ENCODE assay signal across 9 cellular contexts in genomic region chr1:6200188-6200809, GRCh38. TPM values are rescaled to one million over a fixed set of nuclear protein-coding genes. Genes with fewer than 3 reads are reported as not detected.
A peak's percentile ranks its signal among the peaks of the same experiment; 100 is the strongest.
DNase-seq lines count a peak whose midpoint lies in the region; ATAC-seq and TF ChIP-seq lines count a peak whose summit lies in the region.
"Had no signal": no experiment of that assay in that cellular context is flagged by ENCODE, and none has a peak within 500 bp of the region (broad histone marks: within the 10 kb centered on the region; RNA-seq: fewer than 3 reads in every experiment).

No MANE protein-coding gene starts in this region.

- H3K4me3 Mint-ChIP-seq in progenitor cell of endocrine pancreas (ENCODE audit: low read depth) = peak overlapping the region; percentile 82

- CTCF ChIA-PET in Panc1 (lab: Charles Lee) = no interaction called here

- DNase-seq in GM06990 (ENCODE audit: extremely low read depth, insufficient read length) (no peak), Panc1 (ENCODE audit: low read depth, low spot score) (no peak), epithelial cell of esophagus (ENCODE audit: low read depth) (no peak), progenitor cell of endocrine pancreas (ENCODE audit: low spot score, unreplicated experiment) (no peak), head of caudate nucleus (no peak), inferior parietal cortex (ENCODE audit: extremely low spot score) (no peak)
- DNase-seq in activated CD8-positive, alpha-beta memory T cell treated with anti-CD3 and anti-CD28 coated beads, Interleukin-2, amount 50 U/mL, for 4 hours = no peak

- no TSS peak for BruUV-seq in Panc1 (replicated peaks; lab: Mats Ljungman, UMichigan)

- no peak for TF ChIP-seq CTCF in GM06990 (IDR thresholded peaks at IDR 0.05; ENCODE audit: insufficient read depth, low read length, poor library complexity, severe bottlenecking)
- no peak for TF ChIP-seq CTCF in Panc1 (IDR thresholded peaks at IDR 0.05)
- TF ChIP-seq CTCF in epithelial cell of esophagus (IDR thresholded peaks at IDR 0.05; ENCODE audit: insufficient read depth, low read depth, low read length, missing control alignments) = no peak
- TF ChIP-seq CTCF in progenitor cell of endocrine pancreas (IDR thresholded peaks at IDR 0.05; ENCODE audit: unreplicated experiment) = no peak

- peaks cover 3% of the 10 kb centered on the region for H3K27me3 Mint-ChIP-seq in progenitor cell of endocrine pancreas

- H3K4me1 ChIP-seq in Panc1 (ENCODE audit: control insufficient read depth, insufficient read depth, low read length) = peaks cover 15% of the 10 kb centered on the region

- no peaks in the 10 kb centered on the region for H3K9me3 ChIP-seq in Panc1 (ENCODE audit: control insufficient read depth, insufficient read depth, low read depth, low read length)

- no peaks in the 10 kb centered on the region for H3K9me3 Mint-ChIP-seq in progenitor cell of endocrine pancreas (ENCODE audit: low read depth)

- peak overlapping the region; percentile 98 for H3K27ac Mint-ChIP-seq in progenitor cell of endocrine pancreas

- H3K4me3 ChIP-seq in GM06990 (replicated peaks; ENCODE audit: low read depth, low read length) (peak overlapping the region; percentile 95), Panc1 (ENCODE audit: low read depth in 2 of 2, low read length in 2 of 2) (peak overlapping the region; percentile 86 to 96), epithelial cell of esophagus (ENCODE audit: low read length) (peak overlapping the region; percentile 98)

- in situ Hi-C loops in Panc1 (cut with HindIII; ENCODE audit: low pct_unique_long_range_greater_than_20kb, low sequenced_read_pairs) = no loop called here

- H3K27me3 ChIP-seq in GM06990 (replicated peaks; ENCODE audit: control insufficient read depth, insufficient read depth, low read length) = no peaks in the 10 kb centered on the region
- H3K27me3 ChIP-seq in Panc1 (ENCODE audit: control insufficient read depth, insufficient read depth, low read length) = no peaks in the 10 kb centered on the region

- H3K36me3 Mint-ChIP-seq in progenitor cell of endocrine pancreas (ENCODE audit: insufficient read depth) = peaks cover 12% of the 10 kb centered on the region

- ATAC-seq in Panc1 = no peak
- no peak for ATAC-seq in HG03135 (IDR thresholded peaks at IDR 0.05; ENCODE audit: unreplicated experiment)

- H3K27ac ChIP-seq in Panc1 (ENCODE audit: low read length) = peak overlapping the region; percentile 99

- intact Hi-C loops in Panc1 (cut with micrococcal nuclease; ENCODE audit: unreplicated experiment) = no loop called here
- intact Hi-C loops in head of caudate nucleus (cut with DNase I) = no loop called here

- H3K4me1 Mint-ChIP-seq in progenitor cell of endocrine pancreas (ENCODE audit: low read depth) = peaks cover 25% of the 10 kb centered on the region

- POLR2A ChIA-PET in Panc1 (lab: Charles Lee) = no interaction called here

- 0 out of 2 replicates have a peak, but pooled peaks cover 1% of the 10 kb centered on the region for H3K36me3 ChIP-seq in GM06990 (ENCODE audit: control insufficient read depth, insufficient read depth, low read length)
- H3K36me3 ChIP-seq in Panc1 (ENCODE audit: control insufficient read depth, insufficient read depth, low read length) = peaks cover 26% of the 10 kb centered on the region

RNA-seq across cellular contexts. Expression of gene RPL22, which starts 0.9 kb away (rescaled TPM):
- total RNA-seq in Panc1 (2021; ENCODE audit: unreplicated experiment) (309 TPM), progenitor cell of endocrine pancreas (414 and 432 TPM in 2 replicates)
- 319 TPM for polyA plus RNA-seq in Panc1 (2012; ENCODE audit: insufficient read length)

RNA-seq across cellular contexts. Expression of gene RNF207, which starts 5.6 kb away (rescaled TPM):
- 115 TPM for total RNA-seq in Panc1 (2021; ENCODE audit: unreplicated experiment)
- 84.5 TPM for polyA plus RNA-seq in Panc1 (2012; ENCODE audit: insufficient read length)
- total RNA-seq in progenitor cell of endocrine pancreas = 50.5 and 55.4 TPM in 2 replicates

RNA-seq across cellular contexts. Expression of gene CHD5, which starts 20.2 kb away (rescaled TPM):
- total RNA-seq in Panc1 (2021; ENCODE audit: unreplicated experiment) (62.9 TPM), progenitor cell of endocrine pancreas (0.58 and 0.77 TPM in 2 replicates)
- 72.6 TPM for polyA plus RNA-seq in Panc1 (2012; ENCODE audit: insufficient read length)

RNA-seq across cellular contexts. Expression of gene ICMT, which starts 35.5 kb away (rescaled TPM):
- total RNA-seq in Panc1 (2021; ENCODE audit: unreplicated experiment) (81.0 TPM), progenitor cell of endocrine pancreas (56.6 and 59.4 TPM in 2 replicates)
- 56.6 TPM for polyA plus RNA-seq in Panc1 (2012; ENCODE audit: insufficient read length)

RNA-seq across cellular contexts. Expression of gene HES3, which starts 43.7 kb away (rescaled TPM):
- total RNA-seq in Panc1 (2021; ENCODE audit: unreplicated experiment) = not detected
- not detected for polyA plus RNA-seq in Panc1 (2012; ENCODE audit: insufficient read length)
- not detected in 2 replicates for total RNA-seq in progenitor cell of endocrine pancreas
- total RNA-seq: pulmonary artery endothelial cell had no signal

Comparison
In these comparisons a context has a peak if more than half of its experiments do, and no peak if none do; other contexts are left out.
1. RNA of gene CHD5, which starts 20.2 kb away (total RNA-seq): 62.9 TPM in Panc1 (single experiment); 0.58 to 0.77 TPM in progenitor cell of endocrine pancreas; every median in the first group is over 10 times any median in the second.
2. Peak in every context shown above with its lines, with median percentiles within 50 percentile points of each other: H3K4me3 ChIP-seq.